ENCODE assay signal across 11 cellular contexts in the genomic region with DNA sequence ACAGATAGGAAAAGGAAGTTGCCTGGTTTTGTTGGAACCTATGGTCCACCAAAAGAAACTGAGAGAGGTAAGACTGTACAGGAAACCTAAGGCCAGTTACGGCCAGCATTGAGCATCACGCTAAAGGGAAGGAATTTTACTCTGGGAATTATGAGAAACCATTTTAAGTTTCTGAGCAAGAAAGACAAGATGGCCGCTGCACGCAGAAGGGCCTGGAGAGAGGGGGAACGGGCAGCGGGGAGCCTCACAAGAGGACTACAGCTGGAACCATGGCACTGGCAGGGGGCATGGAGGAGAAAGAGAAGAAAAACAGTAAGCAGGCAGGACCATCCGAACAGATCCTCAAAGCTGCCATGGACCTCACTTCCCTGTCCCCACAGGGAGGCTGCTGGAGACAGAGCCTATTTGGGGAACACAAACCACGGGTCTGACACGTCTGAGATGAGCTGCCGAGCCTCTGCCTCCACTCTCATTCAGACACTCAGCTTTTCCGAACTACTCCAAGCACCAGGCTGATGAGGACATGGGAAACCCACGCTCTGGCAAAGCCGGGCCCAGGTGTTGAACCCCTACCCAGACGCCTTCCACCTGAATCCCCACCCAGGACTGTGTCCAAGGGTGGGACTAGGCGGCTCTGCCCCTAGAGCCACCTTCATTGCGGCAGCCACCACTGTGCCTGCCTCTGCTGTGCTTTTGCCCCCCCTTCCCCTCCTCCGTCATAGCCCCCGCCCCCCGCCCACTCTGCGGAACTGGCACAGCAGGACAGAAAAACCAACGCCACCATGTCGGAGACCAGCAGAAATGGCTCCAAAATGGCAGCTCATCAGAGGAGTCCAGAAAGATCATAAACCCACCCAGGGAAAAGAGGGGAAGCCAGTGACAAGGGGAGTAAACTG.
DNase-seq lines count a peak whose midpoint lies in the region; ATAC-seq, FAIRE-seq and TF ChIP-seq lines count a peak whose summit lies in the region.
"Had no signal": no experiment of that assay in that cellular context is flagged by ENCODE, and none has a peak within 500 bp of the region (broad histone marks: within the 10 kb centered on the region; RNA-seq: fewer than 3 reads in every experiment).

No MANE protein-coding gene starts in this region.

- H3K27ac ChIP-seq in ACC112 (ENCODE audit: low read depth, low read length) (peak overlapping the region; percentile 82; the same call in 1 of the 2 replicates), pancreas (peak overlapping the region; percentile 98 to 99 (median 98))

- H3K27me3 ChIP-seq in ACC112 (ENCODE audit: insufficient read depth, low read length) (no peaks in the 10 kb centered on the region), pancreas (no peaks in the 10 kb centered on the region)

- no peak overlapping the region for H2AFZ ChIP-seq in ACC112 (ENCODE audit: low read length, unreplicated experiment)

- no peaks in the 10 kb centered on the region for H3K9me3 ChIP-seq in pancreas

- 41% methylated on average over 22 of the region's 22 CpGs for WGBS in pancreas, 2 donors

- FAIRE-seq in pancreas (lab: Jason Lieb, UNC) = no peak

- peaks cover 9% of the 10 kb centered on the region; the same call in 1 of the 2 replicates for H3K36me3 ChIP-seq in ACC112 (ENCODE audit: insufficient read depth, low read length)
- H3K36me3 ChIP-seq in pancreas = peaks cover 0 to 28% (median 12%) of the 10 kb centered on the region in 3 donors

- TF ChIP-seq CTCF in GM12875 (IDR thresholded peaks at IDR 0.05; ENCODE audit: borderline replicate concordance, insufficient read depth, low read depth, low read length) = no peak
- no peak for TF ChIP-seq CTCF in pancreas (IDR thresholded peaks at IDR 0.05)

- H3K79me2 ChIP-seq in ACC112 (ENCODE audit: control insufficient read depth, insufficient read depth, low read length, unreplicated experiment) = peaks cover 61% of the 10 kb centered on the region

- H3K4me1 ChIP-seq in ACC112 (ENCODE audit: control insufficient read depth, insufficient read depth, low read length, unreplicated experiment) = peaks cover 72% of the 10 kb centered on the region
- H3K4me1 ChIP-seq in pancreas = peaks cover 23 to 52% (median 30%) of the 10 kb centered on the region in 3 donors

- ATAC-seq in pancreas = no peak
- no peak for ATAC-seq in left lobe of liver
- ATAC-seq in GM21447 (IDR thresholded peaks at IDR 0.05; ENCODE audit: unreplicated experiment) = no peak

- intact Hi-C loops in pancreas (cut with DNase I) = loop anchor here in 1 of 3 donors (10.0 kb wide), 1 partner anchor 144 kb away; no protein-coding TSS in a partner anchor

- H3K4me3 ChIP-seq in ACC112 (ENCODE audit: low read depth, low read length) (no peak overlapping the region), GM12875 (ENCODE audit: low read depth, low read length) (peak overlapping the region; percentile 66), pancreas (peak overlapping the region; percentile 51 to 70 (median 60))

- DNase-seq in cerebellum (ENCODE audit: low spot score) (peak; percentile 39), pancreas (no peak), T1000 (lab: John Stamatoyannopoulos, UW) (no peak), left lobe of liver (ENCODE audit: low spot score) (no peak), NCI-H1105 (lab: John Stamatoyannopoulos, UW) (no peak)
- DNase-seq: activated CD8-positive, alpha-beta memory T cell treated with anti-CD3 and anti-CD28 coated beads, Interleukin-2, amount 50 U/mL, for 4 hours; NCI-H345; SW 1271 had no signal
